In the genomic region with DNA sequence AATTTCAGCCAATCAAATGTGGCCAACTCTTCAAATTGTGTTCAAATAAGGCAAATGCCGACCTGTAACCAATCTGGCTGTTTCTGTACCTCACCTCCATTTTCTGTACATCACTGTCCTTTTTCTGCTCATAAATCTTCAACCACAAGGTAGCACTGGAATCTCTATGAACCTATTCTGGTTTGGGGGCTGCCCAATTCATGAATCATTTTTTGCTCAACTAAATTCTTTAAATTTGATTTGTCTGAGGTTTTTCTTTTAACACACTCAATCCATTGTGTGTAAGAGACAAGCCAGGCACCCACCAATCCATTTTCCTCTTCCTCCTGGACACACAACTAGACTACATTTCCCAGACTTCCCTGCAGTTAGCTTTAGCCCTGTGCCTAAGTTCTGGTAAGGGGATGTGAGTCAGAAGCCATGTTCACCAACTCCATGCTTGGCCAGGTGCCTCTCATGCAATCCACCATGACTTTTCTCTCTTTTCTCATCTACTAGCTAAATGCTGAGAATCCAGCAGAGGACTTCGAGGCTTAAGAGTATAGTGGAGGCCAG, we compare ENCODE assay signal across 19 cellular contexts.
"Had no signal": no experiment of that assay in that cellular context is flagged by ENCODE, and none has a peak within 500 bp of the region (broad histone marks: within the 10 kb centered on the region; RNA-seq: fewer than 3 reads in every experiment).

No MANE protein-coding gene starts in this region.

- H3K9me3 ChIP-seq: esophagus squamous epithelium, pancreas had no signal

- H3K27ac ChIP-seq: epithelial cell of prostate, esophagus squamous epithelium, foreskin keratinocyte, pancreas had no signal

- H3K36me3 ChIP-seq: esophagus squamous epithelium, pancreas had no signal

- H3K4me3 Mint-ChIP-seq: nephron had no signal

- H3K4me1 ChIP-seq: foreskin keratinocyte, pancreas had no signal

- H3K27me3 ChIP-seq: esophagus squamous epithelium, foreskin keratinocyte, pancreas had no signal

- H3K4me2 ChIP-seq: smooth muscle cell had no signal

- H3K27ac Mint-ChIP-seq: nephron, progenitor cell of endocrine pancreas had no signal

- H3K4me3 ChIP-seq: esophagus squamous epithelium, lung, pancreas, smooth muscle cell had no signal

- FAIRE-seq: kidney, pancreas had no signal

- H3K4me1 Mint-ChIP-seq: naive B cell, nephron had no signal

- DNase-seq: effector memory CD4-positive, alpha-beta T cell; esophagus squamous epithelium; foreskin keratinocyte; kidney; left colon; left ventricle myocardium superior; mesenchymal stem cell; naive B cell; occipital lobe; pancreas; right cardiac atrium; stimulated activated CD4-positive, alpha-beta T cell treated with anti-CD3 and anti-CD28 coated beads, Interleukin-2, amount 100 ng/mL, for 48 hours; stimulated activated naive CD4-positive, alpha-beta T cell treated with Interleukin-2 at 50 U/mL for 16 hours; trophoblast cell had no signal

- H3K27me3 Mint-ChIP-seq: progenitor cell of endocrine pancreas had no signal
